In genomic region chr17:78416791-78417530, GRCh38 we compare ENCODE assay signal across 9 cellular contexts. TPM values are rescaled to one million over a fixed set of nuclear protein-coding genes. Genes with fewer than 3 reads are reported as not detected.
DNase-seq lines count a peak whose midpoint lies in the region; ATAC-seq and TF ChIP-seq lines count a peak whose summit lies in the region.
"Had no signal": no experiment of that assay in that cellular context is flagged by ENCODE, and none has a peak within 500 bp of the region (broad histone marks: within the 10 kb centered on the region; RNA-seq: fewer than 3 reads in every experiment).

No MANE protein-coding gene starts in this region.

- no peaks in the 10 kb centered on the region for H3K9me3 Mint-ChIP-seq in effector memory CD8-positive, alpha-beta T cell

- no peaks in the 10 kb centered on the region for H3K4me1 ChIP-seq in breast epithelium
- H3K4me1 ChIP-seq in mammary epithelial cell (ENCODE audit: insufficient read depth, low read length), result no peaks in the 10 kb centered on the region
- H3K4me1 ChIP-seq in muscle layer of colon (ENCODE audit: insufficient read depth, low read length), result peaks cover 21% of the 10 kb centered on the region
- no peaks in the 10 kb centered on the region for H3K4me1 ChIP-seq in uterus

- H3K27me3 Mint-ChIP-seq in effector memory CD8-positive, alpha-beta T cell, result no peaks in the 10 kb centered on the region

- peak overlapping the region; percentile 73 to 94 for H3K27ac ChIP-seq in breast epithelium
- no peak overlapping the region for H3K27ac ChIP-seq in mammary epithelial cell (ENCODE audit: insufficient read depth, low read depth, low read length)
- peak overlapping the region; percentile 61 for H3K27ac ChIP-seq in muscle layer of colon (ENCODE audit: low read depth, low read length)
- peak overlapping the region; percentile 67 to 84 for H3K27ac ChIP-seq in uterus

- H3K4me3 ChIP-seq in breast epithelium, result no peak overlapping the region
- H3K4me3 ChIP-seq in mammary epithelial cell (replicated peaks in 1 of 3; ENCODE audit: insufficient read depth in 1 of 3, low read depth in 2 of 3, low read length in 3 of 3), result no peak overlapping the region
- H3K4me3 ChIP-seq in muscle layer of colon (ENCODE audit: low read depth in 1 of 2, low read length in 2 of 2), result no peak overlapping the region
- no peak overlapping the region for H3K4me3 ChIP-seq in uterus

- H3K4me2 ChIP-seq in mammary epithelial cell (ENCODE audit: insufficient read depth, low read depth, low read length), result no peak overlapping the region

- H3K27me3 ChIP-seq in breast epithelium (no peaks in the 10 kb centered on the region), mammary epithelial cell (ENCODE audit: insufficient read depth, low read length) (no peaks in the 10 kb centered on the region), muscle layer of colon (ENCODE audit: control insufficient read depth in 1 of 2, insufficient read depth in 2 of 2, low read length in 2 of 2) (no peaks in the 10 kb centered on the region), uterus (no peaks in the 10 kb centered on the region)

- no TSS peak for BruUV-seq in mammary epithelial cell (replicated peaks; lab: Mats Ljungman, UMichigan)

- peak overlapping the region; percentile 18 to 34 for H3K4me3 Mint-ChIP-seq in effector memory CD8-positive, alpha-beta T cell

- H3K36me3 ChIP-seq in breast epithelium, result no peaks in the 10 kb centered on the region
- H3K36me3 ChIP-seq in mammary epithelial cell (ENCODE audit: insufficient read depth, low read length), result peaks cover 7% of the 10 kb centered on the region
- peaks cover 6% of the 10 kb centered on the region for H3K36me3 ChIP-seq in muscle layer of colon (ENCODE audit: insufficient read depth, low read length)
- no peaks in the 10 kb centered on the region for H3K36me3 ChIP-seq in uterus

- CTCF ChIA-PET in mammary epithelial cell (lab: Charles Lee; ENCODE audit: low non-redundant PET), result no interaction called here

- peaks cover 26% of the 10 kb centered on the region for H3K36me3 Mint-ChIP-seq in effector memory CD8-positive, alpha-beta T cell (ENCODE audit: insufficient read depth)

- WGBS in mammary epithelial cell (ENCODE audit: low coverage, missing lambda C conversion rate), result 87% methylated on average over 13 of the region's 15 CpGs

- no peak overlapping the region for H2AFZ ChIP-seq in mammary epithelial cell (ENCODE audit: low read depth, low read length)

- DNase-seq in breast epithelium (ENCODE audit: low spot score in 2 of 2), result no peak
- DNase-seq in mammary epithelial cell, result no peak
- DNase-seq in effector memory CD8-positive, alpha-beta T cell, result no peak
- DNase-seq in uterus, result peak; percentile 38 to 44
- DNase-seq in UCSD-AML1 (lab: John Stamatoyannopoulos, UW; ENCODE audit: unreplicated experiment), result no peak
- DNase-seq in activated effector memory CD4-positive, alpha-beta T cell treated with anti-CD3 and anti-CD28 coated beads, Interleukin-2, amount 50 U/mL, for 16 hours, result no peak
- DNase-seq in AG20443 (ENCODE audit: low spot score), result no peak
- DNase-seq: DMS53 had no signal

- TF ChIP-seq POLR2A in breast epithelium (IDR thresholded peaks at IDR 0.05) (no peak), uterus (IDR thresholded peaks at IDR 0.05) (peak in 1 of 2 donors; percentile 17)

- TF ChIP-seq CTCF in breast epithelium (IDR thresholded peaks at IDR 0.05) (no peak), mammary epithelial cell (conservative IDR thresholded peaks at IDR 0.05 in 1 of 2, IDR thresholded peaks at IDR 0.05 in 1 of 2; ENCODE audit: extremely low read depth in 1 of 2, insufficient read depth in 1 of 2, low read depth in 1 of 2, low read length in 2 of 2) (no peak), uterus (IDR thresholded peaks at IDR 0.05) (no peak)

- H4K20me1 ChIP-seq in mammary epithelial cell (ENCODE audit: insufficient read depth, low read length), result no peaks in the 10 kb centered on the region

- peak overlapping the region; percentile 31 to 87 for H3K27ac Mint-ChIP-seq in effector memory CD8-positive, alpha-beta T cell

- no peak overlapping the region for H3K9ac ChIP-seq in mammary epithelial cell (ENCODE audit: insufficient read depth, low read length)
- no peak overlapping the region for H3K9ac ChIP-seq in muscle layer of colon (ENCODE audit: low read length)

- ATAC-seq in effector memory CD8-positive, alpha-beta T cell (replicated peaks), result no peak

- in situ Hi-C loops in mammary epithelial cell (cut with MboI; ENCODE audit: low sequenced_read_pairs in 2 of 2), result loop anchor here in 1 of 2 donors (5.0 kb wide), 1 partner anchor 130 kb away; no protein-coding TSS in a partner anchor

- H3K9me3 ChIP-seq in breast epithelium, result no peaks in the 10 kb centered on the region
- no peaks in the 10 kb centered on the region for H3K9me3 ChIP-seq in mammary epithelial cell (replicated peaks; ENCODE audit: insufficient read depth, low read length)
- no peaks in the 10 kb centered on the region for H3K9me3 ChIP-seq in muscle layer of colon (ENCODE audit: low read length)
- no peaks in the 10 kb centered on the region for H3K9me3 ChIP-seq in uterus

- peaks cover 25% of the 10 kb centered on the region for H3K79me2 ChIP-seq in mammary epithelial cell (ENCODE audit: insufficient read depth, low read length)

- peaks cover 26 to 47% of the 10 kb centered on the region in 2 donors for H3K4me1 Mint-ChIP-seq in effector memory CD8-positive, alpha-beta T cell (ENCODE audit: low read depth in 2 of 2)

- intact Hi-C loops in breast epithelium (cut with DNase I; ENCODE audit: low total_unique reads), result no loop called here
- intact Hi-C loops in mammary epithelial cell (cut with micrococcal nuclease), result no loop called here
- intact Hi-C loops in uterus (cut with DNase I; ENCODE audit: low total_unique reads), result no loop called here

- dilution Hi-C loops in mammary epithelial cell (cut with HindIII; ENCODE audit: low sequenced_read_pairs), result loop anchor here (5.0 kb wide), 3 partner anchors 55 to 100 kb away; partner anchors contain the start of gene SOCS3

RNA-seq across cellular contexts. Expression of gene PGS1, which starts 38.5 kb away (rescaled TPM):
- 10 to 100 TPM; 33.9 to 58.7 (median 50.2) TPM for total RNA-seq in breast epithelium
- total RNA-seq in mammary epithelial cell, result 10 to 100 TPM; 29.1 to 31.5 TPM
- polyA plus RNA-seq in mammary epithelial cell, result 19.8 TPM
- polyA minus RNA-seq in mammary epithelial cell, result 29.9 TPM
- 10 to 100 TPM; 12.9 to 75.4 (median 63.1) TPM for total RNA-seq in uterus

RNA-seq across cellular contexts. Expression of gene SOCS3, which starts 57.1 kb away (rescaled TPM):
- 100 to 1,000 TPM in 1 of 3 donors, 10 to 100 TPM in 2; 58.1 to 190 (median 76.4) TPM for total RNA-seq in breast epithelium
- total RNA-seq in mammary epithelial cell, result 10 to 100 TPM in 1 of 2 donors, 1 to 10 TPM in 1; 4.3 to 24.7 TPM
- polyA plus RNA-seq in mammary epithelial cell, result 3.5 TPM
- polyA minus RNA-seq in mammary epithelial cell, result 1.8 TPM
- 100 to 1,000 TPM in 1 of 4 donors, 10 to 100 TPM in 3; 20.9 to 101 (median 39.5) TPM for total RNA-seq in uterus

Comparison
In these comparisons a context has a peak if more than half of its experiments do, and no peak if none do; other contexts are left out.
1. DNase-seq: peak in uterus (2 of 2); none in breast epithelium (0 of 2), mammary epithelial cell (single experiment), effector memory CD8-positive, alpha-beta T cell (0 of 3), UCSD-AML1 (single experiment), activated effector memory CD4-positive, alpha-beta T cell treated with anti-CD3 and anti-CD28 coated beads, Interleukin-2, amount 50 U/mL, for 16 hours (single experiment) and AG20443 (single experiment).